Comparison of ENCODE assay signal across 17 cellular contexts in the genomic region with DNA sequence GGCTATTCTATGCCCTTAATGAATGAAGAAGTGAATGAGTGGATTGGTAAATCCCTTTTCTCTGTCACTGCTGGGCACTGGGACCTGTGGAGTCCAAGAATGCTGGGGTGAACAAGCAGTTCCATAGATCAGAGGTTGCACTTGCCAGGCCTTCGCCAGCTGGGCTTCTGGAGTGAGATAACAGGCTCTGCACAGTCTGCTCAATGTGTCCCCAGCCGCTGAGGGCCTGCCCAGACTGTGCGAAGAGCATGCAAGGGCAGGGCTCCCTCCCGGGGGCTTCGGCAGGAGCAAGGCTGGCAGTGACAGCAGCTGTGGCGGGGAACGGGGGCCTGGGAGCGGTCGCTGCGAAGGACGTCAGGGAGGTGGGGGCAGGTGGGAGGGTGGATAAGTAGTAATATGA. TPM values are rescaled to one million over a fixed set of nuclear protein-coding genes. Genes with fewer than 3 reads are reported as not detected.
"Had no signal": no experiment of that assay in that cellular context is flagged by ENCODE, and none has a peak within 500 bp of the region (broad histone marks: within the 10 kb centered on the region; RNA-seq: fewer than 3 reads in every experiment).

No MANE protein-coding gene starts in this region.

- H3K4me1 ChIP-seq: neural progenitor cell, pancreas, spleen had no signal

- H3K9me3 Mint-ChIP-seq: neural progenitor cell; T-helper 1 cell treated with Interleukin-12 subunit alpha and Interleukin-12 subunit beta and Interleukin-4 antibody, amounts not matched to agents 30 μg/mL and 1 μg/mL, for 36 hours had no signal

- H3K4me3 Mint-ChIP-seq: activated CD8-positive, alpha-beta memory T cell treated with anti-CD3 and anti-CD28 coated beads, Interleukin-2, amount 10 ng/mL, durations not matched to agents 7 days and 5 days; activated naive CD8-positive, alpha-beta T cell; naive B cell; neural progenitor cell; stimulated activated memory B cell treated with anti-CD40 and anti-IgM and Interleukin-4, amounts not matched to agents 10 μg/mL and 1 μg/mL and 100 μg/mL, for 72 hours; T-helper 1 cell treated with Interleukin-12 subunit alpha and Interleukin-12 subunit beta and Interleukin-4 antibody, amounts not matched to agents 30 μg/mL and 1 μg/mL, for 36 hours had no signal

- H3K36me3 Mint-ChIP-seq: activated CD8-positive, alpha-beta memory T cell treated with anti-CD3 and anti-CD28 coated beads, Interleukin-2, amount 10 ng/mL, durations not matched to agents 7 days and 5 days; activated naive CD8-positive, alpha-beta T cell; naive B cell; neural progenitor cell; stimulated activated memory B cell treated with anti-CD40 and anti-IgM and Interleukin-4, amounts not matched to agents 10 μg/mL and 1 μg/mL and 100 μg/mL, for 72 hours had no signal

- H3K27me3 ChIP-seq: cardiac muscle cell, neural progenitor cell, thyroid gland had no signal

- H3K4me1 Mint-ChIP-seq: activated CD8-positive, alpha-beta memory T cell treated with anti-CD3 and anti-CD28 coated beads, Interleukin-2, amount 10 ng/mL, durations not matched to agents 7 days and 5 days; naive B cell; stimulated activated memory B cell treated with anti-CD40 and anti-IgM and Interleukin-4, amounts not matched to agents 10 μg/mL and 1 μg/mL and 100 μg/mL, for 72 hours had no signal

- ATAC-seq: activated CD8-positive, alpha-beta memory T cell treated with anti-CD3 and anti-CD28 coated beads, Interleukin-2, amount 10 ng/mL, durations not matched to agents 7 days and 5 days; mucosa of descending colon; pancreas; stimulated activated memory B cell treated with anti-CD40 and anti-IgM and Interleukin-4, amounts not matched to agents 10 μg/mL and 1 μg/mL and 100 μg/mL, for 72 hours had no signal

- H3K9me3 ChIP-seq: mucosa of descending colon, pancreas, spleen, thyroid gland had no signal

- DNase-seq: activated CD4-positive, alpha-beta T cell treated with anti-CD3 and anti-CD28 coated beads for 1 hour; activated CD4-positive, alpha-beta T cell treated with anti-CD3 and anti-CD28 coated beads, Interleukin-2, amount 50 U/mL, for 4 hours; activated CD8-positive, alpha-beta memory T cell treated with anti-CD3 and anti-CD28 coated beads, Interleukin-2, amount 10 ng/mL, durations not matched to agents 7 days and 5 days; foreskin fibroblast; mesenchymal stem cell; mucosa of descending colon; naive B cell; pancreas; spleen; stimulated activated CD4-positive, alpha-beta T cell treated with anti-CD3 and anti-CD28 coated beads, Interleukin-4, amount 100 ng/mL, for 4 hours; thyroid gland had no signal

- H3K27ac Mint-ChIP-seq: activated CD8-positive, alpha-beta memory T cell treated with anti-CD3 and anti-CD28 coated beads, Interleukin-2, amount 10 ng/mL, durations not matched to agents 7 days and 5 days; activated naive CD8-positive, alpha-beta T cell; naive B cell; neural progenitor cell; stimulated activated memory B cell treated with anti-CD40 and anti-IgM and Interleukin-4, amounts not matched to agents 10 μg/mL and 1 μg/mL and 100 μg/mL, for 72 hours; T-helper 1 cell treated with Interleukin-12 subunit alpha and Interleukin-12 subunit beta and Interleukin-4 antibody, amounts not matched to agents 30 μg/mL and 1 μg/mL, for 36 hours had no signal

- H3K27ac ChIP-seq: cardiac muscle cell, neural progenitor cell, pancreas, spleen, thyroid gland had no signal

- H3K4me3 ChIP-seq: cardiac muscle cell, dorsolateral prefrontal cortex, mucosa of descending colon, neural progenitor cell, pancreas, spleen, thyroid gland had no signal

- H3K27me3 Mint-ChIP-seq: activated CD8-positive, alpha-beta memory T cell treated with anti-CD3 and anti-CD28 coated beads, Interleukin-2, amount 10 ng/mL, durations not matched to agents 7 days and 5 days; stimulated activated memory B cell treated with anti-CD40 and anti-IgM and Interleukin-4, amounts not matched to agents 10 μg/mL and 1 μg/mL and 100 μg/mL, for 72 hours had no signal

- H3K36me3 ChIP-seq: cardiac muscle cell, neural progenitor cell, pancreas, spleen, thyroid gland had no signal

RNA-seq across cellular contexts. Expression of gene ZNF536, which starts 51.3 kb away (rescaled TPM):
- total RNA-seq: activated CD8-positive, alpha-beta memory T cell treated with anti-CD3 and anti-CD28 coated beads, Interleukin-2, amount 10 ng/mL, durations not matched to agents 7 days and 5 days had no signal
